3 cellular contexts compared by ENCODE assay signal in the genomic region with DNA sequence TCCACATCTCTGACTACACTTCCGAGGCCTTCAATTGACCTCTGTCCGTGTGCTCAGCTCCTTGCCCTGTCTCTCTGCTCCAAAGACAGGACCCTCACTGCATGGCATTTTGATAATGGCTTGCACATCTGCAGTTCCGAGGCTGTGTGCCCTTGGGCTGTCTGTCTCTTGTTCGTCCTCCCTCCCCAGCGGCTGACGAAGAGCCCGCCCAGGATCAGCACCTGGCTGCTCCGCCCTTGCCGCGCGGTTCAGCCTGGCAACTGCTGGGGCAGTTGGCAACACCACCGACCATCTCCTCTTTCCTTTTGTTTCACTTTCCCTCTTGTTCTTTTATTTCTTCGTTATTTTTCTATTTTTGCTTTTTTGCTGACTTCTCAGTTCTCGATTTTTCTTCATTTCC.
TF ChIP-seq lines count a peak whose summit lies in the region.

No MANE protein-coding gene starts in this region.

TF ChIP-seq in A549, 52 proteins besides CTCF, POLR2A, EP300 and RAD21:
- TF ChIP-seq RARB (CRISPR knock-in tag; IDR thresholded peaks at IDR 0.05) (no peak), HOXB5 (CRISPR knock-in tag; IDR thresholded peaks at IDR 0.05) (no peak), BHLHE40 (IDR thresholded peaks at IDR 0.05; ENCODE audit: low read depth, low read length) (no peak), KDM1A (IDR thresholded peaks at IDR 0.05; ENCODE audit: low read depth) (no peak), NFE2L2 (conservative IDR thresholded peaks at IDR 0.05; ENCODE audit: low read length) (no peak), TFCP2L1 (CRISPR knock-in tag; IDR thresholded peaks at IDR 0.05) (no peak), MAFK (IDR thresholded peaks at IDR 0.05; ENCODE audit: partially characterized antibody) (peak; percentile 48)
- TF ChIP-seq, protein P1, sequence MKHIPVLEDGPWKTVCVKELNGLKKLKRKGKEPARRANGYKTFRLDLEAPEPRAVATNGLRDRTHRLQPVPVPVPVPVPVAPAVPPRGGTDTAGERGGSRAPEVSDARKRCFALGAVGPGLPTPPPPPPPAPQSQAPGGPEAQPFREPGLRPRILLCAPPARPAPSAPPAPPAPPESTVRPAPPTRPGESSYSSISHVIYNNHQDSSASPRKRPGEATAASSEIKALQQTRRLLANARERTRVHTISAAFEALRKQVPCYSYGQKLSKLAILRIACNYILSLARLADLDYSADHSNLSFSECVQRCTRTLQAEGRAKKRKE (CRISPR knock-in tag; IDR thresholded peaks at IDR 0.05; ENCODE audit: low read depth), result no peak

TF ChIP-seq in IMR-90, 13 proteins besides CTCF, POLR2A, EP300 and RAD21:
- TF ChIP-seq MAFK (IDR thresholded peaks at IDR 0.05; ENCODE audit: low read depth, low read length), result 0 out of 2 replicates have a peak, but pooled peaks have one; percentile 5
- no peak for TF ChIP-seq NFE2L2 (IDR thresholded peaks at IDR 0.05; ENCODE audit: low read depth, low read length)
TF ChIP-seq in IMR-90: peak in this region for 1.

TF ChIP-seq in K562, 482 proteins besides CTCF, POLR2A, EP300 and RAD21:
- TF ChIP-seq THRA (IDR thresholded peaks at IDR 0.05) (no peak), NFRKB (IDR thresholded peaks at IDR 0.05; ENCODE audit: low read depth) (no peak), FOSL1 (tag; conservative IDR thresholded peaks at IDR 0.05) (no peak), NCOA2 (IDR thresholded peaks at IDR 0.05; ENCODE audit: partially characterized antibody in 2 of 2) (no peak), ZNF431 (CRISPR knock-in tag; IDR thresholded peaks at IDR 0.05) (no peak), ELF4 (CRISPR knock-in tag; IDR thresholded peaks at IDR 0.05) (no peak), REST (CRISPR knock-in tag; IDR thresholded peaks at IDR 0.05; ENCODE audit: low read depth) (no peak), ZNF133 (CRISPR knock-in tag; IDR thresholded peaks at IDR 0.05) (no peak), C11orf30 (IDR thresholded peaks at IDR 0.05; ENCODE audit: low read depth) (peak; percentile 25; the same call in 1 of the 2 replicates), ESRRA (IDR thresholded peaks at IDR 0.05; ENCODE audit: borderline replicate concordance, low read depth) (no peak), ZNF316 (IDR thresholded peaks at IDR 0.05) (peak; percentile 55), EZH2 (IDR thresholded peaks at IDR 0.05; ENCODE audit: borderline replicate concordance, low read depth, low read length) (no peak), ADNP (tag; IDR thresholded peaks at IDR 0.05) (no peak), MXI1 (IDR thresholded peaks at IDR 0.05; ENCODE audit: low read depth, low read length) (no peak), ZNF655 (CRISPR knock-in tag; IDR thresholded peaks at IDR 0.05) (no peak), MTA1 (IDR thresholded peaks at IDR 0.05; ENCODE audit: borderline replicate concordance) (no peak), TCF7L2 (IDR thresholded peaks at IDR 0.05; ENCODE audit: low read depth, low read length) (no peak), MAFG (tag; conservative IDR thresholded peaks at IDR 0.05) (peak; percentile 29; the same call in 1 of the 2 replicates), ZNF589 (CRISPR knock-in tag; IDR thresholded peaks at IDR 0.05; ENCODE audit: low read depth) (no peak), MYC (IDR thresholded peaks at IDR 0.05; ENCODE audit: low read depth, low read length) (no peak), MYC (CRISPR knock-in tag; IDR thresholded peaks at IDR 0.05; ENCODE audit: borderline replicate concordance, low read depth) (no peak)
